ENCODE assay signal across 2 cellular contexts in genomic region chr17:16929281-16929680, GRCh38.
TF ChIP-seq lines count a peak whose summit lies in the region.

No MANE protein-coding gene starts in this region.

TF ChIP-seq in H1, 55 proteins besides CTCF, POLR2A, EP300 and RAD21:
- TF ChIP-seq HDAC2 (IDR thresholded peaks at IDR 0.05; ENCODE audit: borderline replicate concordance in 1 of 2, low read depth in 2 of 2, low read length in 2 of 2) (no peak), SP1 (IDR thresholded peaks at IDR 0.05; ENCODE audit: low read depth, low read length) (no peak), KDM1A (IDR thresholded peaks at IDR 0.05; ENCODE audit: borderline replicate concordance, low read length) (no peak), CBX8 (IDR thresholded peaks at IDR 0.05; ENCODE audit: borderline replicate concordance, low read depth, low read length) (no peak), NRF1 (IDR thresholded peaks at IDR 0.05; ENCODE audit: low read depth, low read length) (no peak), KDM5A (IDR thresholded peaks at IDR 0.05; ENCODE audit: low read length) (no peak), SUZ12 (IDR thresholded peaks at IDR 0.05; ENCODE audit: low read length) (no peak), RBBP5 (IDR thresholded peaks at IDR 0.05; ENCODE audit: borderline replicate concordance, low read depth, low read length) (no peak), MAFK (IDR thresholded peaks at IDR 0.05; ENCODE audit: low read depth, low read length) (no peak), ASH2L (IDR thresholded peaks at IDR 0.05; ENCODE audit: low read length) (no peak), TEAD4 (IDR thresholded peaks at IDR 0.05; ENCODE audit: low read depth, low read length) (no peak), ATF3 (IDR thresholded peaks at IDR 0.05; ENCODE audit: insufficient read depth, low read depth, low read length) (no peak), FOSL1 (IDR thresholded peaks at IDR 0.05; ENCODE audit: insufficient read depth, low read depth, low read length) (no peak)
- TF ChIP-seq, protein P1, sequence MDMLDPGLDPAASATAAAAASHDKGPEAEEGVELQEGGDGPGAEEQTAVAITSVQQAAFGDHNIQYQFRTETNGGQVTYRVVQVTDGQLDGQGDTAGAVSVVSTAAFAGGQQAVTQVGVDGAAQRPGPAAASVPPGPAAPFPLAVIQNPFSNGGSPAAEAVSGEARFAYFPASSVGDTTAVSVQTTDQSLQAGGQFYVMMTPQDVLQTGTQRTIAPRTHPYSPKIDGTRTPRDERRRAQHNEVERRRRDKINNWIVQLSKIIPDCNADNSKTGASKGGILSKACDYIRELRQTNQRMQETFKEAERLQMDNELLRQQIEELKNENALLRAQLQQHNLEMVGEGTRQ (IDR thresholded peaks at IDR 0.05; ENCODE audit: low read length): no peak
TF ChIP-seq in H1: peak in this region for 0.

TF ChIP-seq in GM12891, 5 proteins besides CTCF, POLR2A, EP300 and RAD21:
- no peak for TF ChIP-seq SPI1 (IDR thresholded peaks at IDR 0.05; ENCODE audit: low read depth, low read length)
- no peak for TF ChIP-seq POLR2AphosphoS5 (IDR thresholded peaks at IDR 0.05; ENCODE audit: low read depth, low read length)
